ENCODE assay signal across 9 cellular contexts in genomic region chr17:4594406-4595349, GRCh38. TPM values are rescaled to one million over a fixed set of nuclear protein-coding genes. Genes with fewer than 3 reads are reported as not detected.
DNase-seq lines count a peak whose midpoint lies in the region; ATAC-seq, FAIRE-seq and TF ChIP-seq lines count a peak whose summit lies in the region.
"Had no signal": no experiment of that assay in that cellular context is flagged by ENCODE, and none has a peak within 500 bp of the region (broad histone marks: within the 10 kb centered on the region; RNA-seq: fewer than 3 reads in every experiment).

No MANE protein-coding gene starts in this region.

- H3K27ac ChIP-seq in endodermal cell (ENCODE audit: low read depth, low read length), result no peak overlapping the region

- no peak overlapping the region for H3K27ac Mint-ChIP-seq in endodermal cell

- no peak for ATAC-seq in HG02970 (IDR thresholded peaks at IDR 0.05; ENCODE audit: low FRiP score, unreplicated experiment)

- WGBS in endodermal cell (ENCODE audit: insufficient coverage in 1 of 2, insufficient read length in 1 of 2), 2 experiments, result 53 to 63% methylated on average over 15 to 33 of the region's 33 CpGs

- H3K4me3 Mint-ChIP-seq in endodermal cell, result no peak overlapping the region

- H3K27me3 ChIP-seq in endodermal cell (ENCODE audit: control insufficient read depth, insufficient read depth, low read length, poor library complexity, severe bottlenecking), result no peaks in the 10 kb centered on the region

- H3K4me1 ChIP-seq in endodermal cell (ENCODE audit: control insufficient read depth, insufficient read depth, low read length), result peaks cover 3% of the 10 kb centered on the region

- peaks cover 10% of the 10 kb centered on the region for H3K27me3 Mint-ChIP-seq in endodermal cell (ENCODE audit: insufficient read depth)

- no peaks in the 10 kb centered on the region for H3K36me3 Mint-ChIP-seq in endodermal cell (ENCODE audit: low read depth)

- TF ChIP-seq CTCF in endodermal cell (conservative IDR thresholded peaks at IDR 0.05), result peak; percentile 80

- TF ChIP-seq POLR2A in GM12891 (IDR thresholded peaks at IDR 0.05; ENCODE audit: low read depth, low read length), result no peak

- peaks cover 9% of the 10 kb centered on the region for H3K4me1 Mint-ChIP-seq in endodermal cell

- DNase-seq in GM12891 (ENCODE audit: insufficient read length, low spot score) (peak; percentile 67), UCSD-AML1 (lab: John Stamatoyannopoulos, UW; ENCODE audit: unreplicated experiment) (peak; percentile 73), endodermal cell (peak; percentile 94), NCI-H526 treated with DMSO at 0.1 percent for 48 hours (lab: John Stamatoyannopoulos, UW) (no peak), NCI-H2171 (lab: John Stamatoyannopoulos, UW) (no peak), activated gamma-delta T cell treated with Interleukin-2 at 50 U/mL for 16 hours (no peak)
- DNase-seq in stimulated activated CD4-positive, alpha-beta T cell treated with anti-CD3 and anti-CD28 coated beads, Interleukin-12 subunit alpha, Interleukin-12 subunit beta, amount 100 ng/mL, for 4 hours, result peak; percentile 33

- no peak overlapping the region for H3K9ac ChIP-seq in endodermal cell (ENCODE audit: extremely low read depth, low read length, poor library complexity, severe bottlenecking)

- no peaks in the 10 kb centered on the region for H3K9me3 ChIP-seq in endodermal cell (ENCODE audit: control insufficient read depth, low read length)

- FAIRE-seq in GM12891 (lab: Jason Lieb, UNC), result no peak
- FAIRE-seq: islet of Langerhans had no signal

- H3K9me3 Mint-ChIP-seq in endodermal cell, result no peaks in the 10 kb centered on the region

- H3K4me3 ChIP-seq in endodermal cell (ENCODE audit: low read length), result no peak overlapping the region

- H3K36me3 ChIP-seq in endodermal cell (ENCODE audit: control insufficient read depth, insufficient read depth, low read length), result no peaks in the 10 kb centered on the region

TF ChIP-seq in GM12891, 5 proteins besides CTCF, POLR2A, EP300 and RAD21:
- no peak for TF ChIP-seq TAF1 (IDR thresholded peaks at IDR 0.05; ENCODE audit: low read depth, low read length)
- no peak for TF ChIP-seq SPI1 (IDR thresholded peaks at IDR 0.05; ENCODE audit: low read depth, low read length)
- no peak for TF ChIP-seq PAX5 (IDR thresholded peaks at IDR 0.05; ENCODE audit: insufficient read depth, low read length, severe bottlenecking)
- TF ChIP-seq POLR2AphosphoS5 (IDR thresholded peaks at IDR 0.05; ENCODE audit: low read depth, low read length), result no peak
- TF ChIP-seq POU2F2 (IDR thresholded peaks at IDR 0.05; ENCODE audit: low read depth, low read length), result no peak

RNA-seq across cellular contexts. Expression of gene SMTNL2, which starts 10.3 kb away (rescaled TPM):
- polyA plus RNA-seq in GM12891 (2012; ENCODE audit: low read depth, missing spikeins), result not detected
- total RNA-seq in endodermal cell, result under 1 TPM; 0.51 to 0.79 TPM
- polyA plus RNA-seq in endodermal cell (2013, experiment 1 of 2), result 2.5 TPM
- 3.0 TPM for polyA plus RNA-seq in endodermal cell (2013, experiment 2 of 2)

RNA-seq across cellular contexts. Expression of gene GGT6, which starts 34.3 kb away (rescaled TPM):
- polyA plus RNA-seq in GM12891 (2012; ENCODE audit: low read depth, missing spikeins), result not detected
- not detected for total RNA-seq in endodermal cell
- not detected for polyA plus RNA-seq in endodermal cell (2013, experiment 1 of 2)
- polyA plus RNA-seq in endodermal cell (2013, experiment 2 of 2), result not detected

RNA-seq across cellular contexts. Expression of gene MYBBP1A, which starts 39.5 kb away (rescaled TPM):
- 41.7 TPM for polyA plus RNA-seq in GM12891 (2012; ENCODE audit: low read depth, missing spikeins)
- 10 to 100 TPM; 55.6 to 70.9 TPM for total RNA-seq in endodermal cell
- polyA plus RNA-seq in endodermal cell (2013, experiment 1 of 2), result 31.3 TPM
- 24.9 TPM for polyA plus RNA-seq in endodermal cell (2013, experiment 2 of 2)

RNA-seq across cellular contexts. Expression of gene ALOX15, which starts 46.8 kb away (rescaled TPM):
- 0.24 TPM for polyA plus RNA-seq in GM12891 (2012; ENCODE audit: low read depth, missing spikeins)
- total RNA-seq in endodermal cell, result not detected
- polyA plus RNA-seq in endodermal cell (2013, experiment 1 of 2), result 0.18 TPM
- polyA plus RNA-seq in endodermal cell (2013, experiment 2 of 2), result not detected

Comparison
In these comparisons a context has a peak if more than half of its experiments do, and no peak if none do; other contexts are left out.
1. DNase-seq: peak in GM12891 (single experiment), UCSD-AML1 (single experiment), endodermal cell (single experiment) and stimulated activated CD4-positive, alpha-beta T cell treated with anti-CD3 and anti-CD28 coated beads, Interleukin-12 subunit alpha, Interleukin-12 subunit beta, amount 100 ng/mL, for 4 hours (single experiment); none in NCI-H526 treated with DMSO at 0.1 percent for 48 hours (single experiment), NCI-H2171 (single experiment) and activated gamma-delta T cell treated with Interleukin-2 at 50 U/mL for 16 hours (single experiment).